8 cellular contexts compared by ENCODE assay signal in genomic region chr1:31704261-31705079, GRCh38.
A peak's percentile ranks its signal among the peaks of the same experiment; 100 is the strongest.
DNase-seq lines count a peak whose midpoint lies in the region; ATAC-seq lines count a peak whose summit lies in the region.

No MANE protein-coding gene starts in this region.

- DNase-seq in NCI-H345 (lab: John Stamatoyannopoulos, UW) = peak; percentile 16
- DNase-seq in NCI-H345 treated with DMSO at 0.1 percent for 48 hours (lab: John Stamatoyannopoulos, UW; ENCODE audit: unreplicated experiment) = no peak
- DNase-seq in adipocyte (ENCODE audit: low read depth) = peak; percentile 69
- peak; percentile 58 for DNase-seq in stromal cell of bone marrow (ENCODE audit: low read depth)
- DNase-seq in DMS 273 (lab: John Stamatoyannopoulos, UW; ENCODE audit: unreplicated experiment) = no peak
- no peak for DNase-seq in activated CD4-positive, alpha-beta T cell treated with anti-CD3 and anti-CD28 coated beads, Interleukin-2, amount 50 U/mL, for 4 hours

- H3K9me3 ChIP-seq in adipocyte (ENCODE audit: control insufficient read depth, low read length) = no peaks in the 10 kb centered on the region
- no peaks in the 10 kb centered on the region for H3K9me3 ChIP-seq in iPS-15b (ENCODE audit: control insufficient read depth, insufficient read depth, low read length)

- peaks cover 69% of the 10 kb centered on the region for H3K4me1 ChIP-seq in adipocyte (ENCODE audit: control insufficient read depth, insufficient read depth, low read length)
- H3K4me1 ChIP-seq in iPS-15b (ENCODE audit: control insufficient read depth, insufficient read depth, low read length) = peaks cover 9% of the 10 kb centered on the region

- H3K4me3 ChIP-seq in adipocyte (ENCODE audit: low read length) = peak overlapping the region; percentile 92
- H3K4me3 ChIP-seq in iPS-15b (ENCODE audit: low read depth, low read length) = peak overlapping the region; percentile 68

- peak overlapping the region; percentile 96 for H3K9ac ChIP-seq in adipocyte (ENCODE audit: low read length)
- peak overlapping the region; percentile 70 for H3K9ac ChIP-seq in iPS-15b (ENCODE audit: low read depth, low read length)

- no peak for ATAC-seq in GM19395 (IDR thresholded peaks at IDR 0.05; ENCODE audit: unreplicated experiment)

- peaks cover 13% of the 10 kb centered on the region for H3K36me3 ChIP-seq in adipocyte (ENCODE audit: control insufficient read depth, insufficient read depth, low read length, severe bottlenecking)
- peaks cover 2% of the 10 kb centered on the region for H3K36me3 ChIP-seq in iPS-15b (ENCODE audit: control insufficient read depth, insufficient read depth, low read length)

- H3K27me3 ChIP-seq in adipocyte (replicated peaks; ENCODE audit: control insufficient read depth, insufficient read depth, low read length) (no peaks in the 10 kb centered on the region), iPS-15b (ENCODE audit: control insufficient read depth, insufficient read depth, low read length) (peaks cover 3% of the 10 kb centered on the region)

Comparison
In these comparisons a context has a peak if more than half of its experiments do, and no peak if none do; other contexts are left out.
1. DNase-seq: peak in NCI-H345 (single experiment), adipocyte (single experiment) and stromal cell of bone marrow (single experiment); none in NCI-H345 treated with DMSO at 0.1 percent for 48 hours (single experiment), DMS 273 (single experiment) and activated CD4-positive, alpha-beta T cell treated with anti-CD3 and anti-CD28 coated beads, Interleukin-2, amount 50 U/mL, for 4 hours (0 of 2).